Comparison of ENCODE assay signal across 17 cellular contexts in the genomic region with DNA sequence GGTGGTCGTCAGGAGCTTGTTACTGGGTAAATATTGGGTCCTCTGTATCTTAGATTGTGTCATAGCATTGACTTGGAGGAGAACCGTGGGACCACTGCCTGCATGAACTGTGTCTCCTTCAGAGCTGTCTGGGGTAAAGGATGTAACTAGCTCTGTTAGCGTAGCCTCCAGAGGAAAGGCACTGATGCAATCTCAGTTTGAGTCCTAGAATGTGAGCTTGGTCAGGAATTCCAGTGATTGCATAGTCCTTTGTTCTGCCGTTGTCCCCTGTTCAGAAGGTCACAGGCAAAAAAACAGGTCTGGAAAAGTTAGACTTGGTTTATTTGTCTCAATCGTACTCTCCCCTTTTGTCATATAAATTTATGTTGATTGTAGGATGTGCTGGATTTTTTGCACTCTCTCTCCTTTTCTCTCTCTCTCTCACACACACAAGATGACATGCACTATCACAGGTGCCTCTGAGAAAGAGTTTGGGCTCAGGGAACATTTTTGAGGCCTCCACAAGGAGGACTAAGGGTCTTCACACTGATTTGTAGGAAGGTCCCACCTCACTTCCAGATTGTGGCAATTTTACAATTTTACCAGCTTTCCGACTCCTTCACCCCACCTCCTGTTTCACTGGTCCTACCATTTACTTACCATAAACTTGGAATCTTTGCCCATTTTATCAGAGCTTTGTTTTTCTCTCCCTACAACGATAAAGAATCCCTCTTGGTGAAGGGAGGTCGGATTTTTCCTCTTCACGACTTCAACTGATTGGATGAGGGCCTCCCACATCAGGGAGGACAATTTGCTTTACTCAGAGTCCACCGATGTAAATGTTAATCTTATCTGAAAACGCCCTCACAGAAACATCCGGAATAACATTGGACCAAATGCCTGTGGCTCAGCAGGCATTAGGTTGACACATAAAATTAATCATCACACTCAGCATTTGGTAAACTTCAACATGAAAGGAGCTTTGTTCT. TPM values are rescaled to one million over a fixed set of nuclear protein-coding genes. Genes with fewer than 3 reads are reported as not detected.
DNase-seq lines count a peak whose midpoint lies in the region; ATAC-seq and TF ChIP-seq lines count a peak whose summit lies in the region.
"Had no signal": no experiment of that assay in that cellular context is flagged by ENCODE, and none has a peak within 500 bp of the region (broad histone marks: within the 10 kb centered on the region; RNA-seq: fewer than 3 reads in every experiment).

No MANE protein-coding gene starts in this region.

- H3K9me3 ChIP-seq in smooth muscle cell (replicated peaks; ENCODE audit: low read depth): no peaks in the 10 kb centered on the region
- H3K9me3 ChIP-seq: stomach had no signal

- peak overlapping the region; percentile 58 for H3K27ac ChIP-seq in smooth muscle cell (ENCODE audit: low read depth)
- H3K27ac ChIP-seq: BLaER1 treated with 17β-estradiol and CSF1 and Interleukin-3, amounts not matched to agents 10 nM and 100 nM; stomach had no signal

- intact Hi-C loops in head of caudate nucleus (cut with DNase I): no loop called here

- H3K4me3 ChIP-seq in cardiac fibroblast (replicated peaks in 1 of 2; ENCODE audit: low read depth in 2 of 2, low read length in 2 of 2): no peak overlapping the region
- H3K4me3 ChIP-seq in smooth muscle cell: no peak overlapping the region
- H3K4me3 ChIP-seq: BLaER1 treated with 17β-estradiol and CSF1 and Interleukin-3, amounts not matched to agents 10 nM and 100 nM; stomach had no signal

- H3K9ac ChIP-seq in smooth muscle cell (ENCODE audit: low read depth): peak overlapping the region; percentile 48
- H3K9ac ChIP-seq: BLaER1 treated with 17β-estradiol and CSF1 and Interleukin-3, amounts not matched to agents 10 nM and 100 nM had no signal

- DNase-seq in HuH-7 (ENCODE audit: low spot score) (peak; percentile 71), cardiac fibroblast (ENCODE audit: low read depth in 2 of 2) (peak; percentile 41 to 94), kidney glomerular epithelial cell (lab: John Stamatoyannopoulos, UW) (peak; percentile 78), smooth muscle cell (lab: John Stamatoyannopoulos, UW; ENCODE audit: unreplicated experiment) (no peak), head of caudate nucleus (no peak)
- no peak for DNase-seq in activated CD4-positive, CD25-positive, alpha-beta regulatory T cell treated with anti-CD3 and anti-CD28 coated beads, Interleukin-2, amount 50 U/mL, for 72 hours
- no peak for DNase-seq in central memory CD4-positive, alpha-beta T cell
- DNase-seq: activated CD8-positive, alpha-beta memory T cell treated with anti-CD3 and anti-CD28 coated beads, Interleukin-2, amount 50 U/mL, for 4 hours; effector CD8-positive, alpha-beta T cell; GDM1; glutamatergic neuron; NCI-H187; NCI-H748 treated with DMSO at 0.1 percent for 48 hours; stomach had no signal

- no peak for ATAC-seq in GM21515 (IDR thresholded peaks at IDR 0.05; ENCODE audit: unreplicated experiment)

- peaks cover 40% of the 10 kb centered on the region for H3K27me3 ChIP-seq in smooth muscle cell (ENCODE audit: low read depth)
- H3K27me3 ChIP-seq: BLaER1 treated with 17β-estradiol and CSF1 and Interleukin-3, amounts not matched to agents 10 nM and 100 nM had no signal

- H3K4me1 ChIP-seq in smooth muscle cell (ENCODE audit: low read depth): peaks cover 13% of the 10 kb centered on the region
- H3K4me1 ChIP-seq: BLaER1 treated with 17β-estradiol and CSF1 and Interleukin-3, amounts not matched to agents 10 nM and 100 nM; stomach had no signal

- 16% methylated on average over 12 of the region's 12 CpGs for WGBS in smooth muscle cell (ENCODE audit: low lambda C conversion rate)

- H3K79me2 ChIP-seq in smooth muscle cell (ENCODE audit: low read depth): no peaks in the 10 kb centered on the region

- TF ChIP-seq CTCF in cardiac fibroblast (IDR thresholded peaks at IDR 0.05; ENCODE audit: low read depth, low read length) (no peak), smooth muscle cell (IDR thresholded peaks at IDR 0.05; ENCODE audit: borderline replicate concordance, insufficient read depth, poor library complexity, severe bottlenecking) (no peak)

- H2AFZ ChIP-seq in smooth muscle cell (ENCODE audit: low read depth): no peak overlapping the region

- peaks cover 11% of the 10 kb centered on the region for H3F3A ChIP-seq in smooth muscle cell (ENCODE audit: low read depth)

- peak overlapping the region; percentile 70 for H3K4me2 ChIP-seq in smooth muscle cell
- H3K4me2 ChIP-seq: BLaER1 treated with 17β-estradiol and CSF1 and Interleukin-3, amounts not matched to agents 10 nM and 100 nM had no signal

- H4K20me1 ChIP-seq in smooth muscle cell (ENCODE audit: low read depth): no peaks in the 10 kb centered on the region
- H4K20me1 ChIP-seq: BLaER1 treated with 17β-estradiol and CSF1 and Interleukin-3, amounts not matched to agents 10 nM and 100 nM had no signal

- H3K36me3 ChIP-seq in smooth muscle cell (ENCODE audit: low read depth): no peaks in the 10 kb centered on the region
- H3K36me3 ChIP-seq: BLaER1 treated with 17β-estradiol and CSF1 and Interleukin-3, amounts not matched to agents 10 nM and 100 nM; stomach had no signal

RNA-seq across cellular contexts. Expression of a gene that starts 7.0 kb away (rescaled TPM):
- 0.18 TPM in 1 of 2 replicates, not detected in the other for total RNA-seq in smooth muscle cell
- 0.06 and 0.59 TPM in 2 replicates for polyA plus RNA-seq in smooth muscle cell
- total RNA-seq: SK-MEL-5 had no signal

Comparison
In these comparisons a context has a peak if more than half of its experiments do, and no peak if none do; other contexts are left out.
1. DNase-seq: peak in HuH-7 (single experiment), cardiac fibroblast (2 of 2) and kidney glomerular epithelial cell (single experiment); none in smooth muscle cell (single experiment), activated CD4-positive, CD25-positive, alpha-beta regulatory T cell treated with anti-CD3 and anti-CD28 coated beads, Interleukin-2, amount 50 U/mL, for 72 hours (single experiment), head of caudate nucleus (0 of 42) and central memory CD4-positive, alpha-beta T cell (single experiment).